11 cellular contexts compared by ENCODE assay signal in genomic region chr16:3268294-3268693, GRCh38. TPM values are rescaled to one million over a fixed set of nuclear protein-coding genes. Genes with fewer than 3 reads are reported as not detected.
"Had no signal": no experiment of that assay in that cellular context is flagged by ENCODE, and none has a peak within 500 bp of the region (broad histone marks: within the 10 kb centered on the region; RNA-seq: fewer than 3 reads in every experiment).

No MANE protein-coding gene starts in this region.

- H3K9ac ChIP-seq: GM23248 had no signal

- FAIRE-seq: K562 had no signal

- ATAC-seq: HCT116, K562 had no signal

- H3K27ac ChIP-seq: GM23248, HL-60 had no signal

- H3K4me3 ChIP-seq: GM23248, HAP-1, K562 had no signal

- H3K36me3 ChIP-seq: HAP-1 had no signal

- H2AFZ ChIP-seq: GM23248 had no signal

- DNase-seq: GM23248, GOT3, H7, HFFc6, IMR-90 had no signal

RNA-seq across cellular contexts. Expression of gene MEFV, which starts 11.9 kb away (rescaled TPM):
- total RNA-seq: GM23248, H4, HT1080, IMR-90 had no signal
- polyA plus RNA-seq: GM23248, IMR-90, K562 had no signal
